Comparison of ENCODE assay signal across 8 cellular contexts in the genomic region with DNA sequence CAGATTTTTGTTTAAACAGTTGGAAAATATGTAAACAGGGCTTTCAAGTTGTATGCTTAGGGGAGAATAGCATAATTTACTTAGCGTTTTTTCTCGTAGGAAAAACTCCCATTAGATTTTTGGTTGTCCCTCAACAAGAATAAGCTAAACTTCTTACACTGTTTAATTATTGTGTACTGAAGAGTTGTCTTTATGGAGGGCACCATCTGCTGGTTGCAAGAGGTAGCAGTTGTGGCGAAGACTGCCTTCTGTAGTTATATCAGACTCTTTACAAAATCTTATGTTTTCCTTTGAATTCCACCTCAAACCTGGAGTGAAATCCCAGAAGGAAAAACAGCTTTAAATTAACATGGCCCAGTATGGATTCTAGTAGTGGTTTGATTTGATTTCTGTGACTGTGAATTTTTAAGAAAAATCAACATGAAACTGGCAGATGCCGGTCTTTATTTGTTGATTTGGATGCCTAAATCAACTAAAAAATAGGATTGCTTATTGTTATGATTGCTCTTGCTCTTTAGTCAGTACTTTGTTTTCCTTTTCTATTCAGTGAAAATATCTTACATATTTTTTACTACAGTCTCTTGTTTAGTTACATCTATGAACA. TPM values are rescaled to one million over a fixed set of nuclear protein-coding genes. Genes with fewer than 3 reads are reported as not detected.
A peak's percentile ranks its signal among the peaks of the same experiment; 100 is the strongest.
DNase-seq lines count a peak whose midpoint lies in the region.

No MANE protein-coding gene starts in this region.

- peak; percentile 69 for DNase-seq in CD1c-positive myeloid dendritic cell (ENCODE audit: extremely low spot score)
- DNase-seq in GM19238 (ENCODE audit: insufficient read length, low spot score), result peak; percentile 12
- DNase-seq in M059J (ENCODE audit: low read depth), result peak; percentile 57
- peak; percentile 16 for DNase-seq in T-helper 22 cell (ENCODE audit: low read depth)
- DNase-seq in central memory CD4-positive, alpha-beta T cell, result peak; percentile 48
- peak; percentile 56 for DNase-seq in kidney glomerular epithelial cell (lab: John Stamatoyannopoulos, UW)
- peak; percentile 33 for DNase-seq in stimulated activated CD8-positive, alpha-beta memory T cell treated with anti-CD3 and anti-CD28 coated beads, Interleukin-12 subunit alpha, Interleukin-12 subunit beta, amount 100 ng/mL, for 1 hour (ENCODE audit: low read depth)
- DNase-seq in cerebellar nuclear complex (lab: John Stamatoyannopoulos, UW), result no peak

RNA-seq across cellular contexts. Expression of a gene that starts 53.4 kb away (rescaled TPM):
- total RNA-seq in M059J (2014; rRNA removed; shearing (Covaris generic)), result 9.1 and 22.7 TPM in 2 replicates

Comparison
In these comparisons a context has a peak if more than half of its experiments do, and no peak if none do; other contexts are left out.
1. DNase-seq: peak in CD1c-positive myeloid dendritic cell (single experiment), GM19238 (single experiment), M059J (single experiment), T-helper 22 cell (single experiment), central memory CD4-positive, alpha-beta T cell (single experiment), kidney glomerular epithelial cell (single experiment) and stimulated activated CD8-positive, alpha-beta memory T cell treated with anti-CD3 and anti-CD28 coated beads, Interleukin-12 subunit alpha, Interleukin-12 subunit beta, amount 100 ng/mL, for 1 hour (single experiment); none in cerebellar nuclear complex (0 of 2).